In genomic region chr5:62306494-62307363, GRCh38 we compare ENCODE assay signal across 8 cellular contexts. TPM values are rescaled to one million over a fixed set of nuclear protein-coding genes. Genes with fewer than 3 reads are reported as not detected.
A peak's percentile ranks its signal among the peaks of the same experiment; 100 is the strongest.
DNase-seq lines count a peak whose midpoint lies in the region; FAIRE-seq and TF ChIP-seq lines count a peak whose summit lies in the region.

No MANE protein-coding gene starts in this region.

- peaks cover 55% of the 10 kb centered on the region for H3K79me2 ChIP-seq in GM23248 (ENCODE audit: insufficient read depth)

- 0 out of 2 replicates have a peak, but pooled peaks cover 10% of the 10 kb centered on the region for H3K4me1 ChIP-seq in GM23248 (ENCODE audit: insufficient read depth)

- no peak for FAIRE-seq in D721Med (lab: Jason Lieb, UNC)

- H4K20me1 ChIP-seq in GM23248 (ENCODE audit: insufficient read depth): no peaks in the 10 kb centered on the region; the same call in 1 of the 2 replicates

- POLR2A ChIA-PET in GM10248 (lab: Yijun Ruan, JAX): interaction anchor here (1.5 kb wide), 1 partner anchor 97 kb away, joined by 6 read pairs; the partner anchor contains the start of gene DIMT1

- DNase-seq in GM10248 (ENCODE audit: extremely low spot score): peak; percentile 50
- peak; percentile 74 for DNase-seq in GM23248
- DNase-seq in Kasumi-1 (lab: John Stamatoyannopoulos, UW): peak; percentile 49 to 58
- DNase-seq in activated CD4-positive, alpha-beta T cell treated with anti-CD3 and anti-CD28 coated beads for 1 hour: peak; percentile 29
- peak; percentile 24 for DNase-seq in cerebellum (ENCODE audit: low spot score)
- peak; percentile 74 for DNase-seq in left kidney (ENCODE audit: low read depth, low spot score)
- DNase-seq in stimulated activated CD4-positive, alpha-beta T cell treated with anti-CD3 and anti-CD28 coated beads, Interleukin-2, amount 100 ng/mL, for 4 hours (ENCODE audit: low read depth): peak; percentile 52
- DNase-seq in D721Med (ENCODE audit: insufficient read length, low spot score): no peak

- H3K9me3 ChIP-seq in GM23248 (ENCODE audit: low read depth): no peaks in the 10 kb centered on the region

- CTCF ChIA-PET in GM10248 (lab: Yijun Ruan, JAX): interaction anchor here (0.8 to 2.7 kb wide), 12 partner anchors 11 to 85 kb away, joined by 3 to 12 read pairs (median 4); no protein-coding TSS in a partner anchor

- peak overlapping the region; percentile 98 for H2AFZ ChIP-seq in GM23248

- no peak for TF ChIP-seq CTCF in GM10248 (IDR thresholded peaks at IDR 0.05; ENCODE audit: control extremely low read depth, extremely low read depth, low read depth, missing control alignments)
- TF ChIP-seq CTCF in D721Med (IDR thresholded peaks at IDR 0.05; ENCODE audit: insufficient read depth, missing control alignments): no peak

- peak overlapping the region; percentile 89 for H3K9ac ChIP-seq in GM23248

- H3K9me2 ChIP-seq in GM23248 (ENCODE audit: insufficient read depth): no peaks in the 10 kb centered on the region

- no peaks in the 10 kb centered on the region for H3F3A ChIP-seq in GM23248 (ENCODE audit: insufficient read depth)

- H3K27ac ChIP-seq in GM23248: peak overlapping the region; percentile 71

- H3K4me2 ChIP-seq in GM23248 (ENCODE audit: unreplicated experiment): peak overlapping the region; percentile 82

- 0 to 1% methylated on average over 46 to 62 of the region's 71 CpGs for WGBS in GM23248 (ENCODE audit: low coverage in 1 of 2, low lambda C conversion rate in 2 of 2, missing lambda C conversion rate in 2 of 2), 2 experiments

- in situ Hi-C loops in GM23248 (cut with MboI): no loop called here

- no peaks in the 10 kb centered on the region for H3K36me3 ChIP-seq in GM23248 (ENCODE audit: low read depth)

- peak overlapping the region; percentile 88 for H3K4me3 ChIP-seq in GM23248

- H3K27me3 ChIP-seq in GM23248 (replicated peaks; ENCODE audit: insufficient read depth): no peaks in the 10 kb centered on the region

RNA-seq across cellular contexts. Expression of gene KIF2A, which starts 0.7 kb away (rescaled TPM):
- total RNA-seq in GM23248 (2014; rRNA removed; shearing (Covaris generic)): 34.5 and 40.0 TPM in 2 replicates
- polyA plus RNA-seq in GM23248 (2016; fragmentation: Nextera tagmentation; extraction: Ambion mirVana): 37.0 and 38.2 TPM in 2 replicates
- total RNA-seq in cerebellum: 140 TPM
